In the genomic region with DNA sequence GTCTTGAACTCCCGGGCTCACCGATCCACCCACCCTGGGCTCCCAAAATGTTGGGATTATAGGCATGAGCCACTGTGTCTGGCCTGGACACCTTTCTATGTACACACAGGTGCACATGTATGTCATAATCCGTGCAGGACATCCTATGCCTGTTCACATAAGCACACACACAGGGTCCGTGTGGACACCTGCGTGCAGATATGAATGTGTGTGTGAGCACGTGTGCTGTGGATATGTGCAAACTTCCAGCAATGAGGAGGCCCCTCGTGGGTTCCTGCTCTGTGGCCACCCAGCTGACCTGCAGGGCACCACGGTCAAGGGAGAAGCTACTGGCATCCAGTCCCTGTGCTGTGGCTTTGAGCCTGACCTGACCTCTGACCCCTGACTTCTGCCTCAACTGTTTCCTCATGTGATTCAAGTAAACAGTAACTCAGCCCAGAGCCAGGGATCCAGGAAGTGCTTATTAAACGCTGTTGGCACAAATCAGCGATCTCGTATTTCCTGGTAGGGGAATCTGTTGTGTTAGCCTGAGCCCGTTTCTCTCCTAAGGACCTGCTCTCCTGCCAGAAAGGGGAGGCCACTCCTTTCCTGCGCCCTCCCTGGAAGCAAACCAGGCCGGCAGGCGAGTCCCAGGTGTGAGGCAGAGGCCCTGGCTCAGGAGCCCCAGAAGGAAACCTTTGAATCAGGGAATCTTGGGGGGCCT, we compare ENCODE assay signal across 11 cellular contexts. TPM values are rescaled to one million over a fixed set of nuclear protein-coding genes. Genes with fewer than 3 reads are reported as not detected.
DNase-seq lines count a peak whose midpoint lies in the region; ATAC-seq and TF ChIP-seq lines count a peak whose summit lies in the region.
"Had no signal": no experiment of that assay in that cellular context is flagged by ENCODE, and none has a peak within 500 bp of the region (broad histone marks: within the 10 kb centered on the region; RNA-seq: fewer than 3 reads in every experiment).

No MANE protein-coding gene starts in this region.

- peak; percentile 55 for DNase-seq in AG20443 (ENCODE audit: low spot score)
- peak; percentile 47 for DNase-seq in NCI-H2029 treated with DMSO at 0.1 percent for 48 hours (lab: John Stamatoyannopoulos, UW)
- peak; percentile 88 for DNase-seq in mucosa of gallbladder (ENCODE audit: low spot score)
- DNase-seq in chondrocyte (ENCODE audit: low spot score): no peak
- DNase-seq in stimulated activated CD4-positive, alpha-beta T cell treated with anti-CD3 and anti-CD28 coated beads, Interleukin-1b, Interleukin-23, amount 100 ng/mL, for 48 hours: no peak
- no peak for DNase-seq in activated naive CD4-positive, alpha-beta T cell treated with anti-CD3 and anti-CD28 coated beads, Interleukin-2, amount 50 U/mL, for 16 hours
- DNase-seq: COR-L47 had no signal

- no peaks in the 10 kb centered on the region for H3K27me3 ChIP-seq in duodenal mucosa (ENCODE audit: control insufficient read depth in 1 of 2, insufficient read depth in 2 of 2, low read length in 2 of 2)

- peak overlapping the region; percentile 36 to 43 for H3K9ac ChIP-seq in duodenal mucosa (ENCODE audit: low read depth in 1 of 2, low read length in 2 of 2)

- peaks cover 7% of the 10 kb centered on the region for H3K4me1 Mint-ChIP-seq in chondrocyte (ENCODE audit: low read depth)

- H3K4me3 ChIP-seq in duodenal mucosa (ENCODE audit: low read depth in 1 of 2, low read length in 2 of 2): no peak overlapping the region
- H3K4me3 ChIP-seq: dorsolateral prefrontal cortex had no signal

- no peak overlapping the region for H3K27ac Mint-ChIP-seq in chondrocyte (ENCODE audit: unreplicated experiment)

- peak overlapping the region; percentile 47 for H3K27ac ChIP-seq in duodenal mucosa (ENCODE audit: low read depth, low read length)
- H3K27ac ChIP-seq: dorsolateral prefrontal cortex had no signal

- H3K36me3 Mint-ChIP-seq in chondrocyte (ENCODE audit: low read depth): no peaks in the 10 kb centered on the region

- no peak for TF ChIP-seq CTCF in chondrocyte (IDR thresholded peaks at IDR 0.05)

- H3K9me3 ChIP-seq in duodenal mucosa (ENCODE audit: control insufficient read depth in 1 of 2, low read length in 2 of 2): no peaks in the 10 kb centered on the region

- ATAC-seq in HG02885 (IDR thresholded peaks at IDR 0.05; ENCODE audit: poor library complexity, unreplicated experiment): no peak

- no peaks in the 10 kb centered on the region for H3K9me3 Mint-ChIP-seq in chondrocyte (ENCODE audit: low read depth)

- no peaks in the 10 kb centered on the region for H3K27me3 Mint-ChIP-seq in chondrocyte (ENCODE audit: low read depth)

- no peak overlapping the region for H3K4me3 Mint-ChIP-seq in chondrocyte (ENCODE audit: unreplicated experiment)

- peaks cover 11 to 14% of the 10 kb centered on the region in 2 donors for H3K4me1 ChIP-seq in duodenal mucosa (ENCODE audit: control insufficient read depth in 1 of 2, insufficient read depth in 2 of 2, low read length in 2 of 2)

- H3K36me3 ChIP-seq in duodenal mucosa (ENCODE audit: control insufficient read depth in 1 of 2, insufficient read depth in 2 of 2, low read length in 2 of 2): no peaks in the 10 kb centered on the region

RNA-seq across cellular contexts. Expression of gene CPNE7, which starts 6.5 kb away (rescaled TPM):
- 3.6 TPM for total RNA-seq in mucosa of gallbladder
- total RNA-seq in chondrocyte: 15.5 to 41.7 TPM (median 16.3 TPM) in 3 replicates

RNA-seq across cellular contexts. Expression of gene RPL13, which starts 21.5 kb away (rescaled TPM):
- total RNA-seq in mucosa of gallbladder: 1,696 TPM
- 1,149 to 1,324 TPM (median 1,165 TPM) in 3 replicates for total RNA-seq in chondrocyte

RNA-seq across cellular contexts. Expression of gene DPEP1, which starts 31.4 kb away (rescaled TPM):
- 2.5 TPM for total RNA-seq in mucosa of gallbladder
- not detected in 3 replicates for total RNA-seq in chondrocyte
- total RNA-seq: activated CD8-positive, alpha-beta memory T cell treated with anti-CD3 and anti-CD28 coated beads for 36 hours had no signal

Comparison
In these comparisons a context has a peak if more than half of its experiments do, and no peak if none do; other contexts are left out.
1. DNase-seq: peak in AG20443 (single experiment), NCI-H2029 treated with DMSO at 0.1 percent for 48 hours (single experiment) and mucosa of gallbladder (single experiment); none in chondrocyte (single experiment), stimulated activated CD4-positive, alpha-beta T cell treated with anti-CD3 and anti-CD28 coated beads, Interleukin-1b, Interleukin-23, amount 100 ng/mL, for 48 hours (single experiment) and activated naive CD4-positive, alpha-beta T cell treated with anti-CD3 and anti-CD28 coated beads, Interleukin-2, amount 50 U/mL, for 16 hours (single experiment).